Comparison of ENCODE assay signal across 1 cellular context in the genomic region with DNA sequence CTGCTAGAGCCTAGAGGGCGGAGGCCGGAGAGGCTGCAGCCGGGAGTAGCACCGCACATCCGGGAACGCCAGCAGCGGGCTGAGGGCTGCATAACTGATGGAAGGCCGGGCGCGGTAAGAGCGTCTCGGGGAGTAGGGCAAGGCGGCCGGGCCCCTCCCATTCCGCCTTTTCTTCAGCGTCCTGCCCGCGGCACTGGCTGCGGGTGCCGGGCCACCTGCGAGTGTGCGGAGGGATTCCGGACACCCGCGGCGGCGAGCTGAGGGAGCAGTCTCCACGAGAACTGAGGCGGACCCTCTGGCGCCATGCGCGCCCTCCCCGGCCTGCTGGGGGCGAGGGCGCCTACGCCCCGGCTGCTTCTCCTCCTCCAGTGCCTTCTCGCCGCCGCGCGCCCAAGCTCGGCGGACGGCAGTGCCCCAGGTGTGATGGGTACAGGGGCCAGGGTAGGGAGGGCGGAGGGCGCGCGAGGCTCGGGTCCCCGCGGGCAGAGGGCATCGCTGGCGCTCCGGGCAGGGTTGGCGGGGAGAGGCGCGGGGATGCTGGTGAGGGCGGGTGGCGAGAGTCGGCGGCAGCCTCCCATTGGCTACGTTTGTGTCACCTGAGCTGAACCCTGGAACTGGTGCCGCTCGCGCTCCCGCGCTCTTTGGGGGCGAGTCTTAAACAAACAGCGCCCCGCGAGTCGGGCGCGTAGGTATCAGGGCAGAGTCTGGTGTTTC.
TF ChIP-seq lines count a peak whose summit lies in the region.

No MANE protein-coding gene starts in this region.

TF ChIP-seq in HepG2, 621 proteins besides CTCF, POLR2A, EP300 and RAD21 (continued from another document and continues in another):
- TF ChIP-seq, protein P1, sequence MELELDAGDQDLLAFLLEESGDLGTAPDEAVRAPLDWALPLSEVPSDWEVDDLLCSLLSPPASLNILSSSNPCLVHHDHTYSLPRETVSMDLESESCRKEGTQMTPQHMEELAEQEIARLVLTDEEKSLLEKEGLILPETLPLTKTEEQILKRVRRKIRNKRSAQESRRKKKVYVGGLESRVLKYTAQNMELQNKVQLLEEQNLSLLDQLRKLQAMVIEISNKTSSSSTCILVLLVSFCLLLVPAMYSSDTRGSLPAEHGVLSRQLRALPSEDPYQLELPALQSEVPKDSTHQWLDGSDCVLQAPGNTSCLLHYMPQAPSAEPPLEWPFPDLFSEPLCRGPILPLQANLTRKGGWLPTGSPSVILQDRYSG (CRISPR knock-in tag; IDR thresholded peaks at IDR 0.05): no peak
- TF ChIP-seq ZNF143 (CRISPR knock-in tag; IDR thresholded peaks at IDR 0.05): no peak
- TF ChIP-seq NR2F6 (IDR thresholded peaks at IDR 0.05): no peak; the same call in 1 of the 2 replicates
- peak; percentile 9; the same call in 1 of the 2 replicates for TF ChIP-seq NR2F6 (CRISPR knock-in tag; IDR thresholded peaks at IDR 0.05)
- peak; percentile 85; the same call in 1 of the 2 replicates for TF ChIP-seq ZNF724P (CRISPR knock-in tag; IDR thresholded peaks at IDR 0.05; ENCODE audit: borderline replicate concordance)
- TF ChIP-seq, protein P2, sequence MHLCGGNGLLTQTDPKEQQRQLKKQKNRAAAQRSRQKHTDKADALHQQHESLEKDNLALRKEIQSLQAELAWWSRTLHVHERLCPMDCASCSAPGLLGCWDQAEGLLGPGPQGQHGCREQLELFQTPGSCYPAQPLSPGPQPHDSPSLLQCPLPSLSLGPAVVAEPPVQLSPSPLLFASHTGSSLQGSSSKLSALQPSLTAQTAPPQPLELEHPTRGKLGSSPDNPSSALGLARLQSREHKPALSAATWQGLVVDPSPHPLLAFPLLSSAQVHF (CRISPR knock-in tag; IDR thresholded peaks at IDR 0.05): no peak
- peak; percentile 34; the same call in 1 of the 2 replicates for TF ChIP-seq TARDBP (CRISPR knock-in tag; IDR thresholded peaks at IDR 0.05)
- TF ChIP-seq, protein P3, sequence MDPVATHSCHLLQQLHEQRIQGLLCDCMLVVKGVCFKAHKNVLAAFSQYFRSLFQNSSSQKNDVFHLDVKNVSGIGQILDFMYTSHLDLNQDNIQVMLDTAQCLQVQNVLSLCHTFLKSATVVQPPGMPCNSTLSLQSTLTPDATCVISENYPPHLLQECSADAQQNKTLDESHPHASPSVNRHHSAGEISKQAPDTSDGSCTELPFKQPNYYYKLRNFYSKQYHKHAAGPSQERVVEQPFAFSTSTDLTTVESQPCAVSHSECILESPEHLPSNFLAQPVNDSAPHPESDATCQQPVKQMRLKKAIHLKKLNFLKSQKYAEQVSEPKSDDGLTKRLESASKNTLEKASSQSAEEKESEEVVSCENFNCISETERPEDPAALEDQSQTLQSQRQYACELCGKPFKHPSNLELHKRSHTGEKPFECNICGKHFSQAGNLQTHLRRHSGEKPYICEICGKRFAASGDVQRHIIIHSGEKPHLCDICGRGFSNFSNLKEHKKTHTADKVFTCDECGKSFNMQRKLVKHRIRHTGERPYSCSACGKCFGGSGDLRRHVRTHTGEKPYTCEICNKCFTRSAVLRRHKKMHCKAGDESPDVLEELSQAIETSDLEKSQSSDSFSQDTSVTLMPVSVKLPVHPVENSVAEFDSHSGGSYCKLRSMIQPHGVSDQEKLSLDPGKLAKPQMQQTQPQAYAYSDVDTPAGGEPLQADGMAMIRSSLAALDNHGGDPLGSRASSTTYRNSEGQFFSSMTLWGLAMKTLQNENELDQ (CRISPR knock-in tag; IDR thresholded peaks at IDR 0.05; ENCODE audit: borderline replicate concordance): no peak
- TF ChIP-seq, protein P4, sequence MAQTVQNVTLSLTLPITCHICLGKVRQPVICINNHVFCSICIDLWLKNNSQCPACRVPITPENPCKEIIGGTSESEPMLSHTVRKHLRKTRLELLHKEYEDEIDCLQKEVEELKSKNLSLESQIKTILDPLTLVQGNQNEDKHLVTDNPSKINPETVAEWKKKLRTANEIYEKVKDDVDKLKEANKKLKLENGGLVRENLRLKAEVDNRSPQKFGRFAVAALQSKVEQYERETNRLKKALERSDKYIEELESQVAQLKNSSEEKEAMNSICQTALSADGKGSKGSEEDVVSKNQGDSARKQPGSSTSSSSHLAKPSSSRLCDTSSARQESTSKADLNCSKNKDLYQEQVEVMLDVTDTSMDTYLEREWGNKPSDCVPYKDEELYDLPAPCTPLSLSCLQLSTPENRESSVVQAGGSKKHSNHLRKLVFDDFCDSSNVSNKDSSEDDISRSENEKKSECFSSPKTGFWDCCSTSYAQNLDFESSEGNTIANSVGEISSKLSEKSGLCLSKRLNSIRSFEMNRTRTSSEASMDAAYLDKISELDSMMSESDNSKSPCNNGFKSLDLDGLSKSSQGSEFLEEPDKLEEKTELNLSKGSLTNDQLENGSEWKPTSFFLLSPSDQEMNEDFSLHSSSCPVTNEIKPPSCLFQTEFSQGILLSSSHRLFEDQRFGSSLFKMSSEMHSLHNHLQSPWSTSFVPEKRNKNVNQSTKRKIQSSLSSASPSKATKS (CRISPR knock-in tag; IDR thresholded peaks at IDR 0.05): no peak
- peak; percentile 40 for TF ChIP-seq ZEB1 (IDR thresholded peaks at IDR 0.05; ENCODE audit: insufficient replicate concordance, low read depth)
- no peak for TF ChIP-seq ZNF468 (CRISPR knock-in tag; IDR thresholded peaks at IDR 0.05)
- no peak; the same call in 1 of the 2 replicates for TF ChIP-seq SOX5 (CRISPR knock-in tag; IDR thresholded peaks at IDR 0.05; ENCODE audit: borderline replicate concordance)
- TF ChIP-seq AGO1 (IDR thresholded peaks at IDR 0.05; ENCODE audit: low read depth, low read length, poor library complexity, severe bottlenecking): no peak
- TF ChIP-seq ZBTB38 (CRISPR knock-in tag; IDR thresholded peaks at IDR 0.05): 0 out of 2 replicates have a peak, but pooled peaks have one; percentile 13
- peak; percentile 91 for TF ChIP-seq KDM5B (CRISPR knock-in tag; IDR thresholded peaks at IDR 0.05; ENCODE audit: borderline replicate concordance)
- peak; percentile 96 for TF ChIP-seq HNRNPL (IDR thresholded peaks at IDR 0.05; ENCODE audit: low read depth, low read length)
- peak; percentile 78 for TF ChIP-seq SALL1 (CRISPR knock-in tag; IDR thresholded peaks at IDR 0.05)
- no peak; the same call in 1 of the 2 replicates for TF ChIP-seq HDAC2 (CRISPR knock-in tag; IDR thresholded peaks at IDR 0.05)
- peak; percentile 38; the same call in 1 of the 2 replicates for TF ChIP-seq ERF (CRISPR knock-in tag; IDR thresholded peaks at IDR 0.05)
- TF ChIP-seq ZNF335 (CRISPR knock-in tag; IDR thresholded peaks at IDR 0.05): no peak
- TF ChIP-seq, protein P5, sequence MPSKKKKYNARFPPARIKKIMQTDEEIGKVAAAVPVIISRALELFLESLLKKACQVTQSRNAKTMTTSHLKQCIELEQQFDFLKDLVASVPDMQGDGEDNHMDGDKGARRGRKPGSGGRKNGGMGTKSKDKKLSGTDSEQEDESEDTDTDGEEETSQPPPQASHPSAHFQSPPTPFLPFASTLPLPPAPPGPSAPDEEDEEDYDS (CRISPR knock-in tag; IDR thresholded peaks at IDR 0.05): peak; percentile 53
- TF ChIP-seq SNAI1 (CRISPR knock-in tag; IDR thresholded peaks at IDR 0.05; ENCODE audit: borderline replicate concordance): no peak
- TF ChIP-seq ZNF772 (CRISPR knock-in tag; IDR thresholded peaks at IDR 0.05): peak; percentile 76; the same call in 1 of the 2 replicates
- TF ChIP-seq ZNF547 (CRISPR knock-in tag; IDR thresholded peaks at IDR 0.05): peak; percentile 67; the same call in 1 of the 2 replicates
- 0 out of 2 replicates have a peak, but pooled peaks have one; percentile 49 for TF ChIP-seq ZNF616 (CRISPR knock-in tag; IDR thresholded peaks at IDR 0.05; ENCODE audit: low read depth)
- TF ChIP-seq ESRRA (CRISPR knock-in tag; IDR thresholded peaks at IDR 0.05; ENCODE audit: low read depth): no peak
- TF ChIP-seq ZFP90 (CRISPR knock-in tag; IDR thresholded peaks at IDR 0.05; ENCODE audit: borderline replicate concordance): peak; percentile 25; the same call in 1 of the 2 replicates
- TF ChIP-seq NFE2 (CRISPR knock-in tag; IDR thresholded peaks at IDR 0.05): no peak
- no peak for TF ChIP-seq SMYD3 (CRISPR knock-in tag; IDR thresholded peaks at IDR 0.05)
- no peak for TF ChIP-seq ATM (IDR thresholded peaks at IDR 0.05; ENCODE audit: borderline replicate concordance)
- peak; percentile 58; the same call in 1 of the 2 replicates for TF ChIP-seq AHR (CRISPR knock-in tag; IDR thresholded peaks at IDR 0.05)
- peak; percentile 74 for TF ChIP-seq ZSCAN21 (CRISPR knock-in tag; IDR thresholded peaks at IDR 0.05; ENCODE audit: borderline replicate concordance)
- TF ChIP-seq MXD4 (CRISPR knock-in tag; IDR thresholded peaks at IDR 0.05): peak; percentile 59
- TF ChIP-seq ZNF605 (CRISPR knock-in tag; IDR thresholded peaks at IDR 0.05): peak; percentile 53; the same call in 1 of the 2 replicates
- TF ChIP-seq, protein P6, sequence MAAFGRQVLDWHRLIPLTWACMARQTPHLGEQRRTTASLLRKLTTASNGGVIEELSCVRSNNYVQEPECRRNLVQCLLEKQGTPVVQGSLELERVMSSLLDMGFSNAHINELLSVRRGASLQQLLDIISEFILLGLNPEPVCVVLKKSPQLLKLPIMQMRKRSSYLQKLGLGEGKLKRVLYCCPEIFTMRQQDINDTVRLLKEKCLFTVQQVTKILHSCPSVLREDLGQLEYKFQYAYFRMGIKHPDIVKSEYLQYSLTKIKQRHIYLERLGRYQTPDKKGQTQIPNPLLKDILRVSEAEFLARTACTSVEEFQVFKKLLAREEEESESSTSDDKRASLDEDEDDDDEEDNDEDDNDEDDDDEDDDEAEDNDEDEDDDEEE (CRISPR knock-in tag; IDR thresholded peaks at IDR 0.05): no peak
- TF ChIP-seq DMAP1 (CRISPR knock-in tag; IDR thresholded peaks at IDR 0.05): peak; percentile 85; the same call in 1 of the 2 replicates
- TF ChIP-seq FOXK1 (CRISPR knock-in tag; IDR thresholded peaks at IDR 0.05; ENCODE audit: borderline replicate concordance, low read depth): peak; percentile 36; the same call in 1 of the 2 replicates
- TF ChIP-seq ARNT2 (CRISPR knock-in tag; IDR thresholded peaks at IDR 0.05; ENCODE audit: low read depth): peak; percentile 50
- TF ChIP-seq TBX3 (IDR thresholded peaks at IDR 0.05; ENCODE audit: borderline replicate concordance): no peak
- TF ChIP-seq ZNF607 (CRISPR knock-in tag; IDR thresholded peaks at IDR 0.05; ENCODE audit: borderline replicate concordance): peak; percentile 88
- TF ChIP-seq ZNF891 (CRISPR knock-in tag; IDR thresholded peaks at IDR 0.05): no peak
- TF ChIP-seq, protein P7, sequence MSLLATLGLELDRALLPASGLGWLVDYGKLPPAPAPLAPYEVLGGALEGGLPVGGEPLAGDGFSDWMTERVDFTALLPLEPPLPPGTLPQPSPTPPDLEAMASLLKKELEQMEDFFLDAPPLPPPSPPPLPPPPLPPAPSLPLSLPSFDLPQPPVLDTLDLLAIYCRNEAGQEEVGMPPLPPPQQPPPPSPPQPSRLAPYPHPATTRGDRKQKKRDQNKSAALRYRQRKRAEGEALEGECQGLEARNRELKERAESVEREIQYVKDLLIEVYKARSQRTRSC (CRISPR knock-in tag; IDR thresholded peaks at IDR 0.05; ENCODE audit: low read depth): peak; percentile 40; the same call in 1 of the 2 replicates
- no peak for TF ChIP-seq JARID2 (CRISPR knock-in tag; IDR thresholded peaks at IDR 0.05; ENCODE audit: insufficient replicate concordance)
- TF ChIP-seq, protein P8, sequence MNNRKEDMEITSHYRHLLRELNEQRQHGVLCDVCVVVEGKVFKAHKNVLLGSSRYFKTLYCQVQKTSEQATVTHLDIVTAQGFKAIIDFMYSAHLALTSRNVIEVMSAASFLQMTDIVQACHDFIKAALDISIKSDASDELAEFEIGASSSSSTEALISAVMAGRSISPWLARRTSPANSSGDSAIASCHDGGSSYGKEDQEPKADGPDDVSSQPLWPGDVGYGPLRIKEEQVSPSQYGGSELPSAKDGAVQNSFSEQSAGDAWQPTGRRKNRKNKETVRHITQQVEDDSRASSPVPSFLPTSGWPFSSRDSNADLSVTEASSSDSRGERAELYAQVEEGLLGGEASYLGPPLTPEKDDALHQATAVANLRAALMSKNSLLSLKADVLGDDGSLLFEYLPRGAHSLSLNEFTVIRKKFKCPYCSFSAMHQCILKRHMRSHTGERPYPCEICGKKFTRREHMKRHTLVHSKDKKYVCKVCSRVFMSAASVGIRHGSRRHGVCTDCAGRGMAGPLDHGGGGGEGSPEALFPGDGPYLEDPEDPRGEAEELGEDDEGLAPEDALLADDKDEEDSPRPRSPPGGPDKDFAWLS (CRISPR knock-in tag; IDR thresholded peaks at IDR 0.05; ENCODE audit: borderline replicate concordance): 0 out of 2 replicates have a peak, but pooled peaks have one; percentile 71
- TF ChIP-seq REXO4 (CRISPR knock-in tag; IDR thresholded peaks at IDR 0.05; ENCODE audit: borderline replicate concordance): peak; percentile 41; the same call in 1 of the 2 replicates
- TF ChIP-seq SRSF1 (optimal IDR thresholded peaks at IDR 0.05; ENCODE audit: low read depth, low read length): no peak
- TF ChIP-seq, protein P9, sequence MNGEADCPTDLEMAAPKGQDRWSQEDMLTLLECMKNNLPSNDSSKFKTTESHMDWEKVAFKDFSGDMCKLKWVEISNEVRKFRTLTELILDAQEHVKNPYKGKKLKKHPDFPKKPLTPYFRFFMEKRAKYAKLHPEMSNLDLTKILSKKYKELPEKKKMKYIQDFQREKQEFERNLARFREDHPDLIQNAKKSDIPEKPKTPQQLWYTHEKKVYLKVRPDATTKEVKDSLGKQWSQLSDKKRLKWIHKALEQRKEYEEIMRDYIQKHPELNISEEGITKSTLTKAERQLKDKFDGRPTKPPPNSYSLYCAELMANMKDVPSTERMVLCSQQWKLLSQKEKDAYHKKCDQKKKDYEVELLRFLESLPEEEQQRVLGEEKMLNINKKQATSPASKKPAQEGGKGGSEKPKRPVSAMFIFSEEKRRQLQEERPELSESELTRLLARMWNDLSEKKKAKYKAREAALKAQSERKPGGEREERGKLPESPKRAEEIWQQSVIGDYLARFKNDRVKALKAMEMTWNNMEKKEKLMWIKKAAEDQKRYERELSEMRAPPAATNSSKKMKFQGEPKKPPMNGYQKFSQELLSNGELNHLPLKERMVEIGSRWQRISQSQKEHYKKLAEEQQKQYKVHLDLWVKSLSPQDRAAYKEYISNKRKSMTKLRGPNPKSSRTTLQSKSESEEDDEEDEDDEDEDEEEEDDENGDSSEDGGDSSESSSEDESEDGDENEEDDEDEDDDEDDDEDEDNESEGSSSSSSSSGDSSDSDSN (CRISPR knock-in tag; IDR thresholded peaks at IDR 0.05): peak; percentile 96
- no peak; the same call in 1 of the 2 replicates for TF ChIP-seq ZC3H4 (CRISPR knock-in tag; IDR thresholded peaks at IDR 0.05; ENCODE audit: borderline replicate concordance)
- peak; percentile 51; the same call in 1 of the 2 replicates for TF ChIP-seq ZNF572 (CRISPR knock-in tag; IDR thresholded peaks at IDR 0.05)
- peak; percentile 89; the same call in 1 of the 2 replicates for TF ChIP-seq TOPORS (CRISPR knock-in tag; IDR thresholded peaks at IDR 0.05)
- no peak for TF ChIP-seq STAT5B (CRISPR knock-in tag; IDR thresholded peaks at IDR 0.05)
- peak; percentile 77 for TF ChIP-seq PHF8 (CRISPR knock-in tag; IDR thresholded peaks at IDR 0.05)
- no peak for TF ChIP-seq CHD2 (IDR thresholded peaks at IDR 0.05; ENCODE audit: low read depth, low read length)
- TF ChIP-seq NR1H2 (CRISPR knock-in tag; IDR thresholded peaks at IDR 0.05; ENCODE audit: borderline replicate concordance, low read depth): 0 out of 2 replicates have a peak, but pooled peaks have one; percentile 50
- TF ChIP-seq FOXA1 (IDR thresholded peaks at IDR 0.05): no peak
- peak; percentile 71 for TF ChIP-seq FOXA1 (CRISPR knock-in tag; IDR thresholded peaks at IDR 0.05)
- TF ChIP-seq CEBPB (IDR thresholded peaks at IDR 0.05; ENCODE audit: borderline replicate concordance, low read depth, low read length): no peak
- TF ChIP-seq GTF3A (CRISPR knock-in tag; conservative IDR thresholded peaks at IDR 0.05): no peak
